ENCODE assay signal across 8 cellular contexts in genomic region chr4:180664766-180665368, GRCh38.
DNase-seq lines count a peak whose midpoint lies in the region; ATAC-seq and TF ChIP-seq lines count a peak whose summit lies in the region.

No MANE protein-coding gene starts in this region.

- peak; percentile 74 for TF ChIP-seq CTCF in BJ (IDR thresholded peaks at IDR 0.05; ENCODE audit: insufficient read depth, low read depth, low read length)

- peak; percentile 17 for DNase-seq in BJ (ENCODE audit: low read depth)
- DNase-seq in NCI-H1694 treated with DMSO at 0.1 percent for 48 hours (lab: John Stamatoyannopoulos, UW) = peak; percentile 11
- DNase-seq in T-helper 2 cell treated with Interferon-gamma antibody and Interleukin-4, amounts not matched to agents 5 μg/mL and 100 μg/mL, for 36 hours (ENCODE audit: low spot score) = peak; percentile 8
- peak; percentile 92 for DNase-seq in cerebellar cortex (ENCODE audit: low spot score)
- peak; percentile 93 for DNase-seq in left kidney (ENCODE audit: low read depth, low spot score)
- peak; percentile 22 to 41 (median 26) for DNase-seq in stimulated activated CD4-positive, alpha-beta T cell treated with anti-CD3 and anti-CD28 coated beads, TNF-alpha, amount 100 ng/mL, for 24 hours (ENCODE audit: low read depth in 3 of 3)

- H3K27ac Mint-ChIP-seq in T-helper 2 cell treated with Interferon-gamma antibody and Interleukin-4, amounts not matched to agents 5 μg/mL and 100 μg/mL, for 36 hours = no peak overlapping the region

- peak; percentile 84 for ATAC-seq in GM18858 (IDR thresholded peaks at IDR 0.05; ENCODE audit: unreplicated experiment)
- ATAC-seq in HG03025 (IDR thresholded peaks at IDR 0.05; ENCODE audit: low FRiP score, unreplicated experiment) = peak; percentile 83

- CTCF ChIA-PET in BJ (lab: Yijun Ruan, JAX) = interaction anchor here (0.6 to 1.6 kb wide), 5 partner anchors 10 to 483 kb away, joined by 3 to 6 read pairs (median 3); no protein-coding TSS in a partner anchor

- no peaks in the 10 kb centered on the region for H3K36me3 ChIP-seq in BJ (ENCODE audit: control insufficient read depth, insufficient read depth, low read length)

- H3K27me3 ChIP-seq in BJ (ENCODE audit: control insufficient read depth, insufficient read depth, low read length) = no peaks in the 10 kb centered on the region

- no peak overlapping the region for H3K4me3 Mint-ChIP-seq in T-helper 2 cell treated with Interferon-gamma antibody and Interleukin-4, amounts not matched to agents 5 μg/mL and 100 μg/mL, for 36 hours

- no peaks in the 10 kb centered on the region for H3K9me3 Mint-ChIP-seq in T-helper 2 cell treated with Interferon-gamma antibody and Interleukin-4, amounts not matched to agents 5 μg/mL and 100 μg/mL, for 36 hours

- no peaks in the 10 kb centered on the region for H3K4me1 Mint-ChIP-seq in T-helper 2 cell treated with Interferon-gamma antibody and Interleukin-4, amounts not matched to agents 5 μg/mL and 100 μg/mL, for 36 hours (ENCODE audit: low read depth)

- no peak overlapping the region for H3K4me3 ChIP-seq in BJ (ENCODE audit: low read depth, low read length)

- POLR2A ChIA-PET in BJ (lab: Charles Lee) = no interaction called here

- no peaks in the 10 kb centered on the region for H3K36me3 Mint-ChIP-seq in T-helper 2 cell treated with Interferon-gamma antibody and Interleukin-4, amounts not matched to agents 5 μg/mL and 100 μg/mL, for 36 hours (ENCODE audit: low read depth)

- H3K27me3 Mint-ChIP-seq in T-helper 2 cell treated with Interferon-gamma antibody and Interleukin-4, amounts not matched to agents 5 μg/mL and 100 μg/mL, for 36 hours (ENCODE audit: low read depth) = no peaks in the 10 kb centered on the region

Comparison
In these comparisons a context has a peak if more than half of its experiments do, and no peak if none do; other contexts are left out.
1. DNase-seq: peak in every context shown above with its lines; median percentile 93 in left kidney; 92 in cerebellar cortex; 26 in stimulated activated CD4-positive, alpha-beta T cell treated with anti-CD3 and anti-CD28 coated beads, TNF-alpha, amount 100 ng/mL, for 24 hours; 17 in BJ; 11 in NCI-H1694 treated with DMSO at 0.1 percent for 48 hours; 8 in T-helper 2 cell treated with Interferon-gamma antibody and Interleukin-4, amounts not matched to agents 5 μg/mL and 100 μg/mL, for 36 hours.